8 cellular contexts compared by ENCODE assay signal in genomic region chr1:6392081-6392879, GRCh38. TPM values are rescaled to one million over a fixed set of nuclear protein-coding genes. Genes with fewer than 3 reads are reported as not detected.
DNase-seq lines count a peak whose midpoint lies in the region; ATAC-seq and TF ChIP-seq lines count a peak whose summit lies in the region.

No MANE protein-coding gene starts in this region.

- H3K4me3 ChIP-seq in AG09309 (ENCODE audit: control insufficient read depth, low read depth, low read length): peak overlapping the region; percentile 58

- peak overlapping the region; percentile 98 for H3K27ac Mint-ChIP-seq in dendritic cell treated with granulocyte-macrophage colony-stimulating factor and Interleukin-4, amounts not matched to agents 40 ng/mL and 50 ng/mL, for 4 days
- peak overlapping the region; percentile 44 to 88 (median 74) for H3K27ac Mint-ChIP-seq in naive thymus-derived CD8-positive, alpha-beta T cell

- POLR2A ChIA-PET in naive thymus-derived CD8-positive, alpha-beta T cell (lab: Charles Lee): interaction anchor here (0.6 to 2.5 kb wide), 4 partner anchors 44 to 151 kb away, joined by 3 to 18 read pairs (median 9); no protein-coding TSS in a partner anchor

- peaks cover 15% of the 10 kb centered on the region for H3K27me3 Mint-ChIP-seq in dendritic cell treated with granulocyte-macrophage colony-stimulating factor and Interleukin-4, amounts not matched to agents 40 ng/mL and 50 ng/mL, for 4 days
- H3K27me3 Mint-ChIP-seq in naive thymus-derived CD8-positive, alpha-beta T cell: no peaks in the 10 kb centered on the region

- no peak for TF ChIP-seq CTCF in AG09309 (IDR thresholded peaks at IDR 0.05; ENCODE audit: control insufficient read depth, insufficient read depth, low read depth, low read length, missing control alignments)

- peak; percentile 16 for ATAC-seq in GM18502 (IDR thresholded peaks at IDR 0.05; ENCODE audit: poor library complexity, unreplicated experiment)
- ATAC-seq in naive thymus-derived CD8-positive, alpha-beta T cell: no peak
- ATAC-seq in HG02642 (IDR thresholded peaks at IDR 0.05; ENCODE audit: poor library complexity, unreplicated experiment): no peak

- peaks cover 29% of the 10 kb centered on the region for H3K4me1 Mint-ChIP-seq in dendritic cell treated with granulocyte-macrophage colony-stimulating factor and Interleukin-4, amounts not matched to agents 40 ng/mL and 50 ng/mL, for 4 days (ENCODE audit: low read depth)
- H3K4me1 Mint-ChIP-seq in naive thymus-derived CD8-positive, alpha-beta T cell: peaks cover 18 to 33% (median 27%) of the 10 kb centered on the region in 4 donors

- H3K36me3 Mint-ChIP-seq in dendritic cell treated with granulocyte-macrophage colony-stimulating factor and Interleukin-4, amounts not matched to agents 40 ng/mL and 50 ng/mL, for 4 days (ENCODE audit: low read depth): no peaks in the 10 kb centered on the region
- H3K36me3 Mint-ChIP-seq in naive thymus-derived CD8-positive, alpha-beta T cell: no peaks in the 10 kb centered on the region

- intact Hi-C loops in dendritic cell treated with granulocyte-macrophage colony-stimulating factor and Interleukin-4, amounts not matched to agents 40 ng/mL and 50 ng/mL, for 4 days (cut with micrococcal nuclease): loop anchor here (1.0 to 5.0 kb wide), 2 partner anchors 44 to 195 kb away; partner anchors contain the start of gene RPL22

- H3K9me3 Mint-ChIP-seq in dendritic cell treated with granulocyte-macrophage colony-stimulating factor and Interleukin-4, amounts not matched to agents 40 ng/mL and 50 ng/mL, for 4 days: no peaks in the 10 kb centered on the region
- no peaks in the 10 kb centered on the region for H3K9me3 Mint-ChIP-seq in naive thymus-derived CD8-positive, alpha-beta T cell

- DNase-seq in AG09309 (ENCODE audit: low read depth) (no peak), OCI-M1 (lab: John Stamatoyannopoulos, UW) (peak; percentile 75), DMS153 treated with DMSO at 0.1 percent for 48 hours (lab: John Stamatoyannopoulos, UW; ENCODE audit: unreplicated experiment) (no peak)
- DNase-seq in naive thymus-derived CD8-positive, alpha-beta T cell: peak in 3 of 10 donors; percentile 3 to 16 (median 15)
- DNase-seq in stimulated activated CD4-positive, alpha-beta T cell treated with anti-CD3 and anti-CD28 coated beads, Interleukin-4, amount 100 ng/mL, for 1 hour: no peak

- H3K4me3 Mint-ChIP-seq in dendritic cell treated with granulocyte-macrophage colony-stimulating factor and Interleukin-4, amounts not matched to agents 40 ng/mL and 50 ng/mL, for 4 days: peak overlapping the region; percentile 86
- peak overlapping the region; percentile 64 to 80 (median 76) for H3K4me3 Mint-ChIP-seq in naive thymus-derived CD8-positive, alpha-beta T cell

RNA-seq across cellular contexts. Expression of gene ACOT7, which starts 1.3 kb away (rescaled TPM):
- 1 to 10 TPM; 4.3 to 4.9 TPM for total RNA-seq in naive thymus-derived CD8-positive, alpha-beta T cell
- polyA plus RNA-seq in naive thymus-derived CD8-positive, alpha-beta T cell: 1 to 10 TPM; 5.6 to 9.4 (median 7.8) TPM

RNA-seq across cellular contexts. Expression of gene HES2, which starts 27.4 kb away (rescaled TPM):
- not detected for total RNA-seq in naive thymus-derived CD8-positive, alpha-beta T cell
- polyA plus RNA-seq in naive thymus-derived CD8-positive, alpha-beta T cell: not detected

RNA-seq across cellular contexts. Expression of gene ESPN, which starts 32.3 kb away (rescaled TPM):
- total RNA-seq in naive thymus-derived CD8-positive, alpha-beta T cell: 1 to 10 TPM; 2.3 to 2.4 TPM
- under 1 TPM; 0.12 to 0.81 (median 0.15) TPM for polyA plus RNA-seq in naive thymus-derived CD8-positive, alpha-beta T cell
